30 cellular contexts compared by ENCODE assay signal in genomic region chr1:32858791-32859190, GRCh38. TPM values are rescaled to one million over a fixed set of nuclear protein-coding genes. Genes with fewer than 3 reads are reported as not detected.
"Had no signal": no experiment of that assay in that cellular context is flagged by ENCODE, and none has a peak within 500 bp of the region (broad histone marks: within the 10 kb centered on the region; RNA-seq: fewer than 3 reads in every experiment).

No MANE protein-coding gene starts in this region.

- H3K4me1 Mint-ChIP-seq: activated CD4-positive, alpha-beta T cell treated with anti-CD3 and anti-CD28 coated beads, Interleukin-2, amount 10 ng/mL, durations not matched to agents 24 days and 14 days; activated naive CD4-positive, alpha-beta T cell treated with anti-CD3 and anti-CD28 coated beads, Interleukin-2, amount 10 ng/mL, durations not matched to agents 7 days and 5 days; activated naive CD8-positive, alpha-beta T cell treated with anti-CD3 and anti-CD28 coated beads, Interleukin-2, amount 50 U/mL, for 24 hours had no signal

- DNase-seq: activated CD4-positive, alpha-beta T cell treated with anti-CD3 and anti-CD28 coated beads, Interleukin-2, amount 10 ng/mL, durations not matched to agents 24 days and 14 days; activated CD4-positive, alpha-beta T cell treated with anti-CD3 and anti-CD28 coated beads, Interleukin-2, amount 50 U/mL, for 4 hours; activated CD8-positive, alpha-beta memory T cell treated with anti-CD3 and anti-CD28 coated beads, Interleukin-2, amount 50 U/mL, for 48 hours; activated CD8-positive, alpha-beta T cell treated with anti-CD3 and anti-CD28 coated beads, Interleukin-2, amount 10 ng/mL, durations not matched to agents 7 days and 5 days; activated effector memory CD4-positive, alpha-beta T cell treated with Interleukin-2 at 50 U/mL for 16 hours; activated naive CD4-positive, alpha-beta T cell treated with anti-CD3 and anti-CD28 coated beads, Interleukin-2, amount 10 ng/mL, durations not matched to agents 7 days and 5 days; activated naive CD8-positive, alpha-beta T cell treated with anti-CD3 and anti-CD28 coated beads, Interleukin-2, amount 50 U/mL, for 24 hours; activated T-cell treated with anti-CD3 and anti-CD28 coated beads, Interleukin-2, amount 50 U/mL, for 48 hours; anterior cingulate cortex; brain microvascular endothelial cell; cerebellar nuclear complex; MM.1S; NCI-H1105; NCI-H1417 treated with DMSO at 0.1 percent for 48 hours; NCI-H187 treated with DMSO at 0.1 percent for 48 hours; NCI-H2081; NCI-H226; NCI-H446 treated with DMSO at 0.1 percent for 48 hours; NCI-H524; NCI-H69; NCI-H82; RPMI8226; SHP77 treated with DMSO at 0.1 percent for 48 hours; SK-N-SH had no signal

- ATAC-seq: activated CD8-positive, alpha-beta T cell treated with anti-CD3 and anti-CD28 coated beads, Interleukin-2, amount 10 ng/mL, durations not matched to agents 7 days and 5 days; activated naive CD8-positive, alpha-beta T cell treated with anti-CD3 and anti-CD28 coated beads, Interleukin-2, amount 50 U/mL, for 24 hours; Panc1 had no signal

- H3K27me3 Mint-ChIP-seq: activated CD4-positive, alpha-beta T cell treated with anti-CD3 and anti-CD28 coated beads, Interleukin-2, amount 10 ng/mL, durations not matched to agents 24 days and 14 days; activated naive CD4-positive, alpha-beta T cell treated with anti-CD3 and anti-CD28 coated beads, Interleukin-2, amount 10 ng/mL, durations not matched to agents 7 days and 5 days; activated naive CD8-positive, alpha-beta T cell; activated naive CD8-positive, alpha-beta T cell treated with anti-CD3 and anti-CD28 coated beads, Interleukin-2, amount 50 U/mL, for 24 hours had no signal

- H3K27ac Mint-ChIP-seq: activated CD4-positive, alpha-beta T cell treated with anti-CD3 and anti-CD28 coated beads, Interleukin-2, amount 10 ng/mL, durations not matched to agents 24 days and 14 days; activated CD8-positive, alpha-beta T cell treated with anti-CD3 and anti-CD28 coated beads, Interleukin-2, amount 10 ng/mL, durations not matched to agents 7 days and 5 days; activated naive CD4-positive, alpha-beta T cell treated with anti-CD3 and anti-CD28 coated beads, Interleukin-2, amount 10 ng/mL, durations not matched to agents 7 days and 5 days; activated naive CD8-positive, alpha-beta T cell; activated naive CD8-positive, alpha-beta T cell treated with anti-CD3 and anti-CD28 coated beads, Interleukin-2, amount 50 U/mL, for 24 hours; T-helper 1 cell treated with Interleukin-12 subunit alpha and Interleukin-12 subunit beta and Interleukin-4 antibody, amounts not matched to agents 30 μg/mL and 1 μg/mL, for 36 hours; T-helper 2 cell treated with Interferon-gamma antibody and Interleukin-4, amounts not matched to agents 5 μg/mL and 100 μg/mL, for 36 hours had no signal

- H3K4me3 Mint-ChIP-seq: activated CD4-positive, alpha-beta T cell treated with anti-CD3 and anti-CD28 coated beads, Interleukin-2, amount 10 ng/mL, durations not matched to agents 24 days and 14 days; activated CD8-positive, alpha-beta T cell treated with anti-CD3 and anti-CD28 coated beads, Interleukin-2, amount 10 ng/mL, durations not matched to agents 7 days and 5 days; activated naive CD4-positive, alpha-beta T cell treated with anti-CD3 and anti-CD28 coated beads, Interleukin-2, amount 10 ng/mL, durations not matched to agents 7 days and 5 days; activated naive CD8-positive, alpha-beta T cell; activated naive CD8-positive, alpha-beta T cell treated with anti-CD3 and anti-CD28 coated beads, Interleukin-2, amount 50 U/mL, for 24 hours; T-helper 1 cell treated with Interleukin-12 subunit alpha and Interleukin-12 subunit beta and Interleukin-4 antibody, amounts not matched to agents 30 μg/mL and 1 μg/mL, for 36 hours; T-helper 2 cell treated with Interferon-gamma antibody and Interleukin-4, amounts not matched to agents 5 μg/mL and 100 μg/mL, for 36 hours had no signal

- H3K9me3 Mint-ChIP-seq: activated CD4-positive, alpha-beta T cell treated with anti-CD3 and anti-CD28 coated beads, Interleukin-2, amount 10 ng/mL, durations not matched to agents 24 days and 14 days; activated naive CD4-positive, alpha-beta T cell treated with anti-CD3 and anti-CD28 coated beads, Interleukin-2, amount 10 ng/mL, durations not matched to agents 7 days and 5 days; activated naive CD8-positive, alpha-beta T cell treated with anti-CD3 and anti-CD28 coated beads, Interleukin-2, amount 50 U/mL, for 24 hours; T-helper 1 cell treated with Interleukin-12 subunit alpha and Interleukin-12 subunit beta and Interleukin-4 antibody, amounts not matched to agents 30 μg/mL and 1 μg/mL, for 36 hours; T-helper 2 cell treated with Interferon-gamma antibody and Interleukin-4, amounts not matched to agents 5 μg/mL and 100 μg/mL, for 36 hours had no signal

RNA-seq across cellular contexts. Expression of gene FNDC5, which starts 11.9 kb away (rescaled TPM):
- total RNA-seq: activated CD4-positive, alpha-beta T cell treated with anti-CD3 and anti-CD28 coated beads, Interleukin-2, amount 10 ng/mL, durations not matched to agents 24 days and 14 days; activated CD8-positive, alpha-beta T cell treated with anti-CD3 and anti-CD28 coated beads, Interleukin-2, amount 10 ng/mL, durations not matched to agents 7 days and 5 days had no signal

RNA-seq across cellular contexts. Expression of gene HPCA, which starts 27.5 kb away (rescaled TPM):
- total RNA-seq: activated CD4-positive, alpha-beta T cell treated with anti-CD3 and anti-CD28 coated beads, Interleukin-2, amount 10 ng/mL, durations not matched to agents 24 days and 14 days; activated CD8-positive, alpha-beta T cell treated with anti-CD3 and anti-CD28 coated beads, Interleukin-2, amount 10 ng/mL, durations not matched to agents 7 days and 5 days; LHCN-M2; SJSA1 had no signal

RNA-seq across cellular contexts. Expression of gene TMEM54, which starts 42.4 kb away (rescaled TPM):
- total RNA-seq: activated CD8-positive, alpha-beta T cell treated with anti-CD3 and anti-CD28 coated beads, Interleukin-2, amount 10 ng/mL, durations not matched to agents 7 days and 5 days had no signal
